Comparison of ENCODE assay signal across 8 cellular contexts in genomic region chr12:95790912-95791849, GRCh38. TPM values are rescaled to one million over a fixed set of nuclear protein-coding genes. Genes with fewer than 3 reads are reported as not detected.
DNase-seq lines count a peak whose midpoint lies in the region; ATAC-seq and TF ChIP-seq lines count a peak whose summit lies in the region.

No MANE protein-coding gene starts in this region.

- POLR2A ChIA-PET in Caco-2 (lab: Charles Lee) = interaction anchor here (0.8 kb wide), 1 partner anchor 73 kb away, joined by 4 read pairs; no protein-coding TSS in a partner anchor

- H3K9ac ChIP-seq in parathyroid adenoma = no peak overlapping the region

- no peaks in the 10 kb centered on the region for H3K27me3 ChIP-seq in Caco-2 (replicated peaks; ENCODE audit: control insufficient read depth, insufficient read depth, low read length)
- H3K27me3 ChIP-seq in parathyroid adenoma (ENCODE audit: control insufficient read depth, insufficient read depth, low read length) = no peaks in the 10 kb centered on the region

- BruUV-seq in Caco-2 (replicated peaks; lab: Mats Ljungman, UMichigan) = TSS peak; percentile 77

- ATAC-seq in activated T-helper 17 cell treated with anti-CD3 and anti-CD28 coated beads, Interleukin-2, amount 50 U/mL, for 72 hours (replicated peaks) = peak; percentile 57
- no peak for ATAC-seq in HG03095 (IDR thresholded peaks at IDR 0.05; ENCODE audit: unreplicated experiment)
- ATAC-seq in GM19397 (IDR thresholded peaks at IDR 0.05; ENCODE audit: unreplicated experiment) = no peak

- H3K27ac Mint-ChIP-seq in Caco-2 (ENCODE audit: unreplicated experiment) (peak overlapping the region; percentile 88), IgD-negative memory B cell (no peak overlapping the region), glutamatergic neuron (ENCODE audit: unreplicated experiment) (peak overlapping the region; percentile 6)
- H3K27ac Mint-ChIP-seq in activated T-helper 17 cell treated with anti-CD3 and anti-CD28 coated beads, Interleukin-2, amount 50 U/mL, for 72 hours = no peak overlapping the region

- intact Hi-C loops in Caco-2 (cut with micrococcal nuclease; ENCODE audit: unreplicated experiment) = loop anchor here (1.0 to 2.0 kb wide), 4 partner anchors 12 to 53 kb away; no protein-coding TSS in a partner anchor

- TF ChIP-seq CTCF in Caco-2 (IDR thresholded peaks at IDR 0.05; ENCODE audit: insufficient read depth in 1 of 2, low read depth in 1 of 2, low read length in 1 of 2, severe bottlenecking in 1 of 2, unreplicated experiment in 1 of 2) (no peak), glutamatergic neuron (IDR thresholded peaks at IDR 0.05; ENCODE audit: partially characterized antibody, unreplicated experiment) (no peak), parathyroid adenoma (IDR thresholded peaks at IDR 0.05) (no peak)

- DNase-seq in Caco-2 = peak; percentile 58 to 62
- DNase-seq in glutamatergic neuron = peak; percentile 29
- DNase-seq in foreskin melanocyte = no peak

- H3K36me3 ChIP-seq in Caco-2 (ENCODE audit: control insufficient read depth, insufficient read depth, low read length) (no peaks in the 10 kb centered on the region), parathyroid adenoma (ENCODE audit: control insufficient read depth, insufficient read depth, low read length) (no peaks in the 10 kb centered on the region)

- no peak overlapping the region for H3K27ac ChIP-seq in parathyroid adenoma

- H3K9me3 ChIP-seq in Caco-2 (no peaks in the 10 kb centered on the region), parathyroid adenoma (ENCODE audit: control insufficient read depth, low read length) (no peaks in the 10 kb centered on the region)

- H3K27me3 Mint-ChIP-seq in Caco-2 (ENCODE audit: insufficient read depth, unreplicated experiment) = no peaks in the 10 kb centered on the region
- H3K27me3 Mint-ChIP-seq in IgD-negative memory B cell = peaks cover 34% of the 10 kb centered on the region
- H3K27me3 Mint-ChIP-seq in activated T-helper 17 cell treated with anti-CD3 and anti-CD28 coated beads, Interleukin-2, amount 50 U/mL, for 72 hours = peaks cover 9% of the 10 kb centered on the region
- H3K27me3 Mint-ChIP-seq in glutamatergic neuron (ENCODE audit: unreplicated experiment) = peaks cover 14% of the 10 kb centered on the region

- H3K36me3 Mint-ChIP-seq in Caco-2 (ENCODE audit: insufficient read depth, unreplicated experiment) = peaks cover 10% of the 10 kb centered on the region
- no peaks in the 10 kb centered on the region for H3K36me3 Mint-ChIP-seq in IgD-negative memory B cell
- no peaks in the 10 kb centered on the region for H3K36me3 Mint-ChIP-seq in activated T-helper 17 cell treated with anti-CD3 and anti-CD28 coated beads, Interleukin-2, amount 50 U/mL, for 72 hours (ENCODE audit: low read depth)
- no peaks in the 10 kb centered on the region for H3K36me3 Mint-ChIP-seq in glutamatergic neuron (ENCODE audit: unreplicated experiment)

- peak overlapping the region; percentile 97 for H3K4me3 Mint-ChIP-seq in Caco-2 (ENCODE audit: unreplicated experiment)
- peak overlapping the region; percentile 60 to 92 (median 86) for H3K4me3 Mint-ChIP-seq in IgD-negative memory B cell
- H3K4me3 Mint-ChIP-seq in activated T-helper 17 cell treated with anti-CD3 and anti-CD28 coated beads, Interleukin-2, amount 50 U/mL, for 72 hours = peak overlapping the region; percentile 79
- H3K4me3 Mint-ChIP-seq in glutamatergic neuron (ENCODE audit: unreplicated experiment) = peak overlapping the region; percentile 83

- CTCF ChIA-PET in Caco-2 (lab: Charles Lee) = no interaction called here

- peak overlapping the region; percentile 88 for H3K4me2 ChIP-seq in parathyroid adenoma (ENCODE audit: low read length)

- H3K4me1 ChIP-seq in Caco-2 (peaks cover 51% of the 10 kb centered on the region), parathyroid adenoma (no peaks in the 10 kb centered on the region)

- peaks cover 10% of the 10 kb centered on the region for H3K4me1 Mint-ChIP-seq in Caco-2 (ENCODE audit: low read depth, unreplicated experiment)
- H3K4me1 Mint-ChIP-seq in IgD-negative memory B cell = peaks cover 0 to 10% (median 6%) of the 10 kb centered on the region in 3 donors
- H3K4me1 Mint-ChIP-seq in activated T-helper 17 cell treated with anti-CD3 and anti-CD28 coated beads, Interleukin-2, amount 50 U/mL, for 72 hours = peaks cover 3% of the 10 kb centered on the region
- H3K4me1 Mint-ChIP-seq in glutamatergic neuron (ENCODE audit: low read depth, unreplicated experiment) = peaks cover 3% of the 10 kb centered on the region

- peak overlapping the region; percentile 89 for H3K4me3 ChIP-seq in Caco-2 (ENCODE audit: low read depth, low read length)
- H3K4me3 ChIP-seq in parathyroid adenoma (ENCODE audit: low read depth, low read length) = peak overlapping the region; percentile 50

- H2AFZ ChIP-seq in parathyroid adenoma = peak overlapping the region; percentile 79

- H3K79me2 ChIP-seq in parathyroid adenoma = no peaks in the 10 kb centered on the region

- H3K9me3 Mint-ChIP-seq in Caco-2 (ENCODE audit: unreplicated experiment) (no peaks in the 10 kb centered on the region), IgD-negative memory B cell (no peaks in the 10 kb centered on the region), glutamatergic neuron (ENCODE audit: unreplicated experiment) (no peaks in the 10 kb centered on the region)
- no peaks in the 10 kb centered on the region for H3K9me3 Mint-ChIP-seq in activated T-helper 17 cell treated with anti-CD3 and anti-CD28 coated beads, Interleukin-2, amount 50 U/mL, for 72 hours

RNA-seq across cellular contexts. Expression of gene NTN4, which starts 0.6 kb away (rescaled TPM):
- total RNA-seq in Caco-2 (2022) = 54.1 and 55.0 TPM in 2 replicates
- polyA plus RNA-seq in IgD-negative memory B cell = not detected
- total RNA-seq in activated T-helper 17 cell treated with anti-CD3 and anti-CD28 coated beads, Interleukin-2, amount 50 U/mL, for 72 hours = under 1 TPM; 0.06 to 0.34 TPM
- total RNA-seq in glutamatergic neuron (ENCODE audit: unreplicated experiment) = 0.59 TPM

Comparison
In these comparisons a context has a peak if more than half of its experiments do, and no peak if none do; other contexts are left out.
1. H3K27ac Mint-ChIP-seq: peak in Caco-2 (single experiment) and glutamatergic neuron (single experiment); none in IgD-negative memory B cell (0 of 3) and activated T-helper 17 cell treated with anti-CD3 and anti-CD28 coated beads, Interleukin-2, amount 50 U/mL, for 72 hours (single experiment).
2. RNA of gene NTN4, which starts 0.6 kb away (total RNA-seq): 54.1 to 55.0 TPM in Caco-2; 0.59 TPM in glutamatergic neuron (single experiment) and 0.06 to 0.34 TPM in activated T-helper 17 cell treated with anti-CD3 and anti-CD28 coated beads, Interleukin-2, amount 50 U/mL, for 72 hours; every median in the first group is over 10 times any median in the second.
3. Peak in every context shown above with its lines, with median percentiles within 50 percentile points of each other: H3K4me3 Mint-ChIP-seq.